23 cellular contexts compared by ENCODE assay signal in the genomic region with DNA sequence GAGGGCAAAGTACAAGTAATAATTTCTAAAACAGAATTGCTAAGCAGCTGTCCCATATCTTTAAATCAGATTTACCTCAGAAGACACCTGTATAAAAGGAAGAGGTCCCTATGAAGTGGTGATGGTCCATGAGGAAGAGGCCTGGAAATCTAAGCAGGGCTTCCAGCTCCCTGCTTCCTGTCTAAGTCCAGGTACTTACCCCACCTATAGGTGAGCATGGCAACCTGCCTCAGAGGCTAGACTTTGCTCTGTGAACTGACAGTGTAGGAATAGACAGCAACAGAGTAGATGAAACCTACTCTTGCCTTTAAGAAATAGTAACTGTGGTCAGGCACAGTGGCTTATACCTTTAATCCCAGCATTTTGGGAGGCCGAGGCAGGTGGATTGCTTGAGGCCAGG. TPM values are rescaled to one million over a fixed set of nuclear protein-coding genes. Genes with fewer than 3 reads are reported as not detected.
DNase-seq lines count a peak whose midpoint lies in the region; ATAC-seq, FAIRE-seq and TF ChIP-seq lines count a peak whose summit lies in the region.
"Had no signal": no experiment of that assay in that cellular context is flagged by ENCODE, and none has a peak within 500 bp of the region (broad histone marks: within the 10 kb centered on the region; RNA-seq: fewer than 3 reads in every experiment).

No MANE protein-coding gene starts in this region.

- H3K4me2 ChIP-seq in H1 (ENCODE audit: insufficient read depth in 1 of 2, low read depth in 2 of 2, low read length in 2 of 2) (no peak overlapping the region), HepG2 (ENCODE audit: low read depth, low read length) (no peak overlapping the region)

- in situ Hi-C loops in HepG2 (cut with HindIII; ENCODE audit: extremely low pct_ligation_motif_present, low pct_unique_long_range_greater_than_20kb): no loop called here

- TF ChIP-seq RAD21 in H1 (IDR thresholded peaks at IDR 0.05 in 1 of 2, conservative IDR thresholded peaks at IDR 0.05 in 1 of 2; ENCODE audit: low read depth in 2 of 2, low read length in 2 of 2): peak in 1 of 2 experiments; percentile 45; a peak in 3 of 4 replicates
- no peak for TF ChIP-seq RAD21 in HepG2 (CRISPR knock-in tag; IDR thresholded peaks at IDR 0.05)

- ATAC-seq in HepG2 (peak; percentile 82), GM18520 (IDR thresholded peaks at IDR 0.05; ENCODE audit: unreplicated experiment) (no peak), HG02970 (IDR thresholded peaks at IDR 0.05; ENCODE audit: low FRiP score, unreplicated experiment) (no peak)
- ATAC-seq: Right ventricle myocardium inferior; stimulated activated naive CD8-positive, alpha-beta T cell treated with anti-CD3 and anti-CD28 coated beads, Interleukin-15, Interleukin-2, amounts not matched to agents 100 U/mL and 50 U/mL, for 24 hours had no signal

- H3K79me2 ChIP-seq in H1 (ENCODE audit: control insufficient read depth in 1 of 2, insufficient read depth in 2 of 2, low read length in 2 of 2) (no peaks in the 10 kb centered on the region), HepG2 (ENCODE audit: insufficient read depth, low read length) (no peaks in the 10 kb centered on the region)

- TF ChIP-seq POLR2A in H1 (IDR thresholded peaks at IDR 0.05; ENCODE audit: control extremely low read depth in 1 of 2, low read depth in 2 of 2, low read length in 2 of 2) (no peak), HepG2 (IDR thresholded peaks at IDR 0.05; ENCODE audit: insufficient read depth in 1 of 2, low read depth in 2 of 2, low read length in 2 of 2) (no peak)

- no peak overlapping the region for H2AFZ ChIP-seq in H1 (ENCODE audit: low read length)
- H2AFZ ChIP-seq in HepG2 (ENCODE audit: low read length): no peak overlapping the region

- H3K14ac ChIP-seq in H1 (ENCODE audit: insufficient read length): no peak overlapping the region

- H3K9me3 Mint-ChIP-seq in Calu3 (ENCODE audit: low read depth, unreplicated experiment): no peaks in the 10 kb centered on the region
- H3K9me3 Mint-ChIP-seq: central memory CD8-positive, alpha-beta T cell had no signal

- H3K9me3 ChIP-seq in H1 (ENCODE audit: insufficient read depth in 2 of 2, low read depth in 1 of 2, low read length in 1 of 2) (no peaks in the 10 kb centered on the region), HepG2 (ENCODE audit: low read length) (no peaks in the 10 kb centered on the region)
- H3K9me3 ChIP-seq: left ventricle myocardium inferior, tibial nerve had no signal

- H3K56ac ChIP-seq in H1 (replicated peaks; ENCODE audit: insufficient read length, low read depth, low read length): no peak overlapping the region

- no peak overlapping the region for H3K4me3 Mint-ChIP-seq in Calu3 (ENCODE audit: low read depth, unreplicated experiment)
- H3K4me3 Mint-ChIP-seq: CD4-positive, CD25-positive, alpha-beta regulatory T cell; central memory CD8-positive, alpha-beta T cell had no signal

- H4K8ac ChIP-seq in H1 (ENCODE audit: extremely low read depth, insufficient read depth, low read length): no peak overlapping the region

- TF ChIP-seq EP300 in H1 (IDR thresholded peaks at IDR 0.05; ENCODE audit: borderline replicate concordance in 1 of 2, low read depth in 2 of 2, low read length in 2 of 2) (no peak), HepG2 (IDR thresholded peaks at IDR 0.05; ENCODE audit: low read depth in 2 of 2, low read length in 2 of 2) (no peak), HepG2 (CRISPR knock-in tag; IDR thresholded peaks at IDR 0.05; ENCODE audit: borderline replicate concordance) (no peak)

- no peak overlapping the region for H2BK15ac ChIP-seq in H1 (ENCODE audit: low read length)

- H2BK12ac ChIP-seq in H1 (ENCODE audit: low read depth, low read length): no peak overlapping the region

- no peaks in the 10 kb centered on the region for H3K4me1 Mint-ChIP-seq in Calu3 (ENCODE audit: low read depth, unreplicated experiment)

- H3K27me3 ChIP-seq in H1 (replicated peaks in 1 of 4; ENCODE audit: control insufficient read depth in 3 of 4, extremely low read depth in 1 of 4, insufficient read depth in 3 of 4, low read length in 3 of 4) (no peaks in the 10 kb centered on the region), HepG2 (ENCODE audit: control insufficient read depth in 1 of 2, insufficient read depth in 2 of 2, low read length in 2 of 2) (no peaks in the 10 kb centered on the region)
- H3K27me3 ChIP-seq: tibial nerve had no signal

- H4K20me1 ChIP-seq in H1 (replicated peaks in 1 of 2; ENCODE audit: control insufficient read depth in 1 of 2, insufficient read depth in 2 of 2, low read length in 2 of 2) (no peaks in the 10 kb centered on the region), HepG2 (ENCODE audit: insufficient read depth, low read length) (no peaks in the 10 kb centered on the region)

- no peak overlapping the region for H2AK5ac ChIP-seq in H1 (ENCODE audit: low read depth, low read length)

- H3K27me3 Mint-ChIP-seq in Calu3 (ENCODE audit: unreplicated experiment): no peaks in the 10 kb centered on the region
- H3K27me3 Mint-ChIP-seq: CD4-positive, CD25-positive, alpha-beta regulatory T cell; central memory CD8-positive, alpha-beta T cell had no signal

- BruUV-seq in Calu3 (replicated peaks; lab: Mats Ljungman, UMichigan) (no TSS peak), HepG2 (replicated peaks; lab: Mats Ljungman, UMichigan) (no TSS peak)

- no peak overlapping the region for H2BK120ac ChIP-seq in H1 (replicated peaks; ENCODE audit: low read depth, low read length)

- peak; percentile 57 for FAIRE-seq in H1 (lab: Jason Lieb, UNC)
- FAIRE-seq in HepG2 (lab: Jason Lieb, UNC): no peak
- FAIRE-seq: frontal cortex had no signal

- no peak overlapping the region for H3K4me3 ChIP-seq in H1 (ENCODE audit: extremely low read depth in 1 of 4, insufficient read depth in 2 of 4, low read depth in 3 of 4, low read length in 4 of 4)
- no peak overlapping the region for H3K4me3 ChIP-seq in HepG2 (replicated peaks in 1 of 3; ENCODE audit: insufficient read depth in 1 of 3, low read depth in 2 of 3, low read length in 3 of 3)
- H3K4me3 ChIP-seq: left ventricle myocardium inferior, skin epidermis, tibial nerve had no signal

- H2BK5ac ChIP-seq in H1 (ENCODE audit: low read depth, low read length): no peak overlapping the region

- H3K9ac ChIP-seq in H1 (replicated peaks in 1 of 4; ENCODE audit: extremely low read depth in 1 of 4, low read depth in 3 of 4, low read length in 3 of 4) (no peak overlapping the region), HepG2 (ENCODE audit: insufficient read depth, low read depth, low read length) (no peak overlapping the region)

- no peak overlapping the region for H2BK20ac ChIP-seq in H1 (ENCODE audit: low read length)

- H3K27ac Mint-ChIP-seq in Calu3 (ENCODE audit: unreplicated experiment): no peak overlapping the region

- POLR2A ChIA-PET in H1 (lab: Charles Lee; ENCODE audit: partially characterized antibody) (no interaction called here), HepG2 (lab: Yijun Ruan, JAX) (no interaction called here)

- no peaks in the 10 kb centered on the region for H3K36me3 Mint-ChIP-seq in Calu3 (ENCODE audit: insufficient read depth, unreplicated experiment)

- no peak overlapping the region for H4K91ac ChIP-seq in H1 (replicated peaks; ENCODE audit: insufficient read length, low read length)

- H3K23me2 ChIP-seq in H1 (ENCODE audit: low read depth, low read length): no peaks in the 10 kb centered on the region

- intact Hi-C loops in Calu3 (cut with micrococcal nuclease; ENCODE audit: unreplicated experiment) (no loop called here), HepG2 (cut with micrococcal nuclease; ENCODE audit: unreplicated experiment) (no loop called here)

- no peaks in the 10 kb centered on the region for H3K79me1 ChIP-seq in H1 (ENCODE audit: low read depth, low read length)

- H3K4me1 ChIP-seq in H1 (replicated peaks in 1 of 4; ENCODE audit: control insufficient read depth in 3 of 4, insufficient read depth in 4 of 4, low read length in 3 of 4) (peaks cover 0 to 2% (median under 1%) of the 10 kb centered on the region in 4 experiments; a peak in 3 of 7 replicates), HepG2 (ENCODE audit: insufficient read depth, low read length) (peaks cover 8% of the 10 kb centered on the region; the same call in 1 of the 2 replicates)
- H3K4me1 ChIP-seq: left ventricle myocardium inferior, tibial nerve had no signal

- WGBS in H1 (ENCODE audit: extremely low coverage in 1 of 2, insufficient coverage in 1 of 2, insufficient read length in 1 of 2, insufficient replicate concordance in 2 of 2, low coverage in 1 of 2, low lambda C conversion rate in 2 of 2, missing lambda C conversion rate in 1 of 2), 2 experiments: 100% methylated on average over 1 of the region's 1 CpG; no CpG with 5 or more reads in 1 of the 2 experiments
- 15% methylated on average over 1 of the region's 1 CpG for WGBS in HepG2 (ENCODE audit: low lambda C conversion rate)

- no peak overlapping the region for H3K23ac ChIP-seq in H1 (ENCODE audit: insufficient read length)

- no peaks in the 10 kb centered on the region for H3K36me3 ChIP-seq in H1 (ENCODE audit: control insufficient read depth in 2 of 4, insufficient read depth in 4 of 4, low read length in 3 of 4)
- no peaks in the 10 kb centered on the region for H3K36me3 ChIP-seq in HepG2 (replicated peaks in 1 of 2; ENCODE audit: control insufficient read depth in 1 of 2, insufficient read depth in 2 of 2, low read length in 2 of 2)
- H3K36me3 ChIP-seq: left ventricle myocardium inferior, tibial nerve had no signal

- CTCF ChIA-PET in Calu3 (lab: Charles Lee): interaction anchor here (1.4 kb wide), 1 partner anchor 18 kb away, joined by 3 read pairs; no protein-coding TSS in a partner anchor
- CTCF ChIA-PET in H1 (lab: Charles Lee; ENCODE audit: partially characterized antibody): interaction anchor here (0.7 to 4.7 kb wide), 10 partner anchors 10 to 219 kb away, joined by 3 to 12 read pairs (median 4); no protein-coding TSS in a partner anchor
- CTCF ChIA-PET in HepG2 (lab: Yijun Ruan, JAX; ENCODE audit: low intra/inter-chr PET ratio, low total read pairs): no interaction called here

- DNase-seq in Calu3: peak; percentile 22
- peak; percentile 68 for DNase-seq in HT-29 (ENCODE audit: low spot score)
- no peak for DNase-seq in H1 (ENCODE audit: low read depth in 1 of 2, low spot score in 2 of 2)
- peak; percentile 4 for DNase-seq in HepG2 (ENCODE audit: low spot score)
- no peak for DNase-seq in HuH-7.5 (ENCODE audit: low spot score)
- DNase-seq in NCI-H1930 (lab: John Stamatoyannopoulos, UW): no peak
- DNase-seq: activated naive CD4-positive, alpha-beta T cell treated with anti-CD3 and anti-CD28 coated beads, Interleukin-2, amount 50 U/mL, for 16 hours; aorta; DMS79; KG1; left ventricle myocardium inferior; NCI-H187; NCI-H345; stimulated activated CD4-positive, alpha-beta T cell treated with anti-CD3 and anti-CD28 coated beads, Interleukin-2, amount 100 ng/mL, for 48 hours; stimulated activated naive CD8-positive, alpha-beta T cell treated with anti-CD3 and anti-CD28 coated beads, Interleukin-15, Interleukin-2, amounts not matched to agents 100 U/mL and 50 U/mL, for 24 hours had no signal

- H3K18ac ChIP-seq in H1 (ENCODE audit: extremely low read depth, low read length): no peak overlapping the region

- TF ChIP-seq CTCF in Calu3 (IDR thresholded peaks at IDR 0.05; ENCODE audit: unreplicated experiment): peak; percentile 23
- TF ChIP-seq CTCF in H1 (IDR thresholded peaks at IDR 0.05; ENCODE audit: control extremely low read depth in 1 of 3, insufficient read depth in 1 of 3, low read depth in 1 of 3, low read length in 3 of 3): peak; percentile 29 to 65 (median 32); a peak in 3 of 4 replicates
- no peak for TF ChIP-seq CTCF in HepG2 (CRISPR knock-in tag; IDR thresholded peaks at IDR 0.05)

- H3K27ac ChIP-seq in H1 (ENCODE audit: low read depth, low read length) (no peak overlapping the region), HepG2 (ENCODE audit: extremely low read length, insufficient read depth, low read length) (no peak overlapping the region)
- H3K27ac ChIP-seq: left ventricle myocardium inferior, skin epidermis, tibial nerve had no signal

- no peak overlapping the region for H3K4ac ChIP-seq in H1 (replicated peaks; ENCODE audit: insufficient read length, low read depth, low read length)

- H4K5ac ChIP-seq in H1 (ENCODE audit: insufficient read length, low read depth, low read length): no peak overlapping the region

RNA-seq across cellular contexts. Expression of gene ARRDC3, which starts 55.8 kb away (rescaled TPM):
- total RNA-seq in Calu3 (2022): 32.9 and 33.4 TPM in 2 replicates
- 32.0 and 33.2 TPM in 2 replicates for total RNA-seq in HT-29 (2014; rRNA removed; shearing (Covaris generic))
- 5.4 and 5.7 TPM in 2 replicates for total RNA-seq in H1 (2021; fragmentation: NEBNext Ultra II Directional; extraction: Animal tissue kit (Norgen Biotek cat#: 25700))
- 1.1 and 2.9 TPM in 2 replicates for polyA plus RNA-seq in H1 (2011; rRNA removed)
- polyA plus RNA-seq in H1 (2011; cell fraction: cytosol; rRNA removed): 2.7 TPM
- 1.6 TPM for polyA plus RNA-seq in H1 (2011; cell fraction: nucleus; rRNA removed)
- polyA plus RNA-seq in H1 (2012, experiment 1 of 2): 3.4 to 7.6 TPM (median 3.7 TPM) in 4 replicates
- polyA plus RNA-seq in H1 (2012, experiment 2 of 2): 0.16 TPM
- polyA plus RNA-seq in H1 (2013, experiment 1 of 2): 2.4 TPM
- 2.2 TPM for polyA plus RNA-seq in H1 (2013, experiment 2 of 2)
- polyA minus RNA-seq in H1 (2011; rRNA and poly(A)+ RNA removed): 12.9 and 17.0 TPM in 2 replicates
- 12.3 TPM for polyA minus RNA-seq in H1 (2011; cell fraction: cytosol; rRNA and poly(A)+ RNA removed)
- polyA minus RNA-seq in H1 (2011; cell fraction: nucleus; rRNA and poly(A)+ RNA removed): 29.4 TPM
- total RNA-seq in HepG2 (2016; rRNA removed; fragmentation: Illumina TruSeq; extraction: Trizol): 12.2 and 24.4 TPM in 2 replicates
- 7.8 TPM in 2 replicates for total RNA-seq in HepG2 (2016; cell fraction: cytosol; rRNA removed; fragmentation: Illumina TruSeq; extraction: Trizol; ENCODE audit: low read depth)
- 13.5 and 19.6 TPM in 2 replicates for total RNA-seq in HepG2 (2016; cell fraction: insoluble cytoplasmic fraction; rRNA removed; fragmentation: Illumina TruSeq; extraction: Trizol)
- 11.0 and 11.3 TPM in 2 replicates for total RNA-seq in HepG2 (2016; cell fraction: membrane; rRNA removed; fragmentation: Illumina TruSeq; extraction: Trizol)
- total RNA-seq in HepG2 (2016; cell fraction: nucleus; rRNA removed; fragmentation: Illumina TruSeq; extraction: Trizol): 46.8 and 50.0 TPM in 2 replicates
- 3.4 and 5.9 TPM in 2 replicates for polyA plus RNA-seq in HepG2 (2011; rRNA removed)
- polyA plus RNA-seq in HepG2 (2011; cell fraction: cytosol; rRNA removed): 1.0 and 3.5 TPM in 2 replicates
- 4.1 and 6.4 TPM in 2 replicates for polyA plus RNA-seq in HepG2 (2011; cell fraction: nucleus; rRNA removed)
- 10.9 and 12.8 TPM in 2 replicates for polyA plus RNA-seq in HepG2 (2012)
- polyA plus RNA-seq in HepG2 (2016; cell fraction: cytosol; fragmentation: Illumina TruSeq; extraction: Trizol; ENCODE audit: low read depth): 0.52 and 0.62 TPM in 2 replicates
- polyA plus RNA-seq in HepG2 (2016; cell fraction: insoluble cytoplasmic fraction; fragmentation: Illumina TruSeq; extraction: Trizol; ENCODE audit: low read depth): 7.6 and 8.4 TPM in 2 replicates
- 2.1 and 2.7 TPM in 2 replicates for polyA plus RNA-seq in HepG2 (2016; cell fraction: membrane; fragmentation: Illumina TruSeq; extraction: Trizol; ENCODE audit: low read depth)
- polyA plus RNA-seq in HepG2 (2016; cell fraction: nucleus; fragmentation: Illumina TruSeq; extraction: Trizol; ENCODE audit: insufficient read depth, low read depth): 35.7 and 39.1 TPM in 2 replicates
- 10.6 and 28.7 TPM in 2 replicates for polyA minus RNA-seq in HepG2 (2011; rRNA and poly(A)+ RNA removed; ENCODE audit: low replicate concordance)
- polyA minus RNA-seq in HepG2 (2011; cell fraction: cytosol; rRNA and poly(A)+ RNA removed): 9.8 and 22.2 TPM in 2 replicates
- polyA minus RNA-seq in HepG2 (2011; cell fraction: nucleus; rRNA and poly(A)+ RNA removed): 15.3 and 23.9 TPM in 2 replicates

Comparison
In these comparisons a context has a peak if more than half of its experiments do, and no peak if none do; other contexts are left out.
1. DNase-seq: peak in Calu3 (single experiment), HT-29 (single experiment) and HepG2 (single experiment); none in H1 (0 of 2), HuH-7.5 (single experiment) and NCI-H1930 (0 of 2).